In genomic region chr10:133367461-133367860, GRCh38 we compare ENCODE assay signal across 6 cellular contexts. TPM values are rescaled to one million over a fixed set of nuclear protein-coding genes. Genes with fewer than 3 reads are reported as not detected.
"Had no signal": no experiment of that assay in that cellular context is flagged by ENCODE, and none has a peak within 500 bp of the region (broad histone marks: within the 10 kb centered on the region; RNA-seq: fewer than 3 reads in every experiment).

No MANE protein-coding gene starts in this region.

RNA-seq across cellular contexts. Expression of gene PAOX, which starts 11.6 kb away (rescaled TPM):
- total RNA-seq: H4 had no signal

RNA-seq across cellular contexts. Expression of gene PRAP1, which starts 20.3 kb away (rescaled TPM):
- total RNA-seq: GM23248, GM23338, H1, H4, H7, HFFc6 had no signal
